Comparison of ENCODE assay signal across 1 cellular context in genomic region chr9:137607141-137607857, GRCh38.
TF ChIP-seq lines count a peak whose summit lies in the region.

No MANE protein-coding gene starts in this region.

TF ChIP-seq in GM12878, 131 proteins besides CTCF, POLR2A, EP300 and RAD21:
- no peak for TF ChIP-seq WRNIP1 (IDR thresholded peaks at IDR 0.05; ENCODE audit: borderline replicate concordance, low read depth, low read length)
- no peak for TF ChIP-seq KLF5 (IDR thresholded peaks at IDR 0.05; ENCODE audit: partially characterized antibody)
- TF ChIP-seq EED (IDR thresholded peaks at IDR 0.05; ENCODE audit: low read depth) = no peak
- no peak for TF ChIP-seq KAT2A (conservative IDR thresholded peaks at IDR 0.05; ENCODE audit: control insufficient read depth, low read depth, low read length)
- no peak for TF ChIP-seq ATF3 (IDR thresholded peaks at IDR 0.05; ENCODE audit: borderline replicate concordance, extremely low read depth, low read depth, low read length)
- TF ChIP-seq TBL1XR1 (IDR thresholded peaks at IDR 0.05; ENCODE audit: low read depth, low read length) = no peak
- TF ChIP-seq EGR1 (IDR thresholded peaks at IDR 0.05; ENCODE audit: borderline replicate concordance in 1 of 2, low read depth in 2 of 2, low read length in 2 of 2) = no peak
- TF ChIP-seq SRF (IDR thresholded peaks at IDR 0.05; ENCODE audit: low read depth in 2 of 2, low read length in 2 of 2) = no peak
- TF ChIP-seq ZBTB4 (CRISPR knock-in tag; IDR thresholded peaks at IDR 0.05) = no peak
- TF ChIP-seq RELA (IDR thresholded peaks at IDR 0.05; ENCODE audit: borderline replicate concordance, partially characterized antibody) = no peak
